ENCODE assay signal across 11 cellular contexts in genomic region chr3:58011580-58011979, GRCh38. TPM values are rescaled to one million over a fixed set of nuclear protein-coding genes. Genes with fewer than 3 reads are reported as not detected.
A peak's percentile ranks its signal among the peaks of the same experiment; 100 is the strongest.
DNase-seq lines count a peak whose midpoint lies in the region; ATAC-seq and TF ChIP-seq lines count a peak whose summit lies in the region.
"Had no signal": no experiment of that assay in that cellular context is flagged by ENCODE, and none has a peak within 500 bp of the region (broad histone marks: within the 10 kb centered on the region; RNA-seq: fewer than 3 reads in every experiment).

No MANE protein-coding gene starts in this region.

- peaks cover 81% of the 10 kb centered on the region for H3K79me2 ChIP-seq in DND-41 (ENCODE audit: insufficient read depth, low read length)
- peaks cover 83% of the 10 kb centered on the region for H3K79me2 ChIP-seq in smooth muscle cell (ENCODE audit: low read depth)

- H4K20me1 ChIP-seq in DND-41 (ENCODE audit: insufficient read depth, low read length), result peaks cover 42% of the 10 kb centered on the region; the same call in 1 of the 2 replicates
- H4K20me1 ChIP-seq in smooth muscle cell (ENCODE audit: low read depth), result peaks cover 81% of the 10 kb centered on the region

- ATAC-seq in DND-41 (ENCODE audit: insufficient read depth, low read depth) (no peak), HG02840 (IDR thresholded peaks at IDR 0.05; ENCODE audit: low FRiP score, unreplicated experiment) (no peak), HG02973 (IDR thresholded peaks at IDR 0.05; ENCODE audit: unreplicated experiment) (no peak), HG02610 (IDR thresholded peaks at IDR 0.05; ENCODE audit: unreplicated experiment) (no peak)

- peaks cover 57% of the 10 kb centered on the region for H3K4me1 ChIP-seq in DND-41 (ENCODE audit: insufficient read depth, low read length)
- peaks cover 8 to 40% of the 10 kb centered on the region in 2 donors for H3K4me1 ChIP-seq in ascending aorta
- H3K4me1 ChIP-seq in iPS-15b (ENCODE audit: control insufficient read depth, insufficient read depth, low read length), result peaks cover 34% of the 10 kb centered on the region
- H3K4me1 ChIP-seq in smooth muscle cell (ENCODE audit: low read depth), result peaks cover 10% of the 10 kb centered on the region

- H2AFZ ChIP-seq in DND-41 (ENCODE audit: low read depth, low read length) (no peak overlapping the region), smooth muscle cell (ENCODE audit: low read depth) (no peak overlapping the region)

- H3K27me3 ChIP-seq in DND-41 (ENCODE audit: insufficient read depth, low read length, poor library complexity) (no peaks in the 10 kb centered on the region), ascending aorta (no peaks in the 10 kb centered on the region), iPS-15b (ENCODE audit: control insufficient read depth, insufficient read depth, low read length) (no peaks in the 10 kb centered on the region), smooth muscle cell (ENCODE audit: low read depth) (no peaks in the 10 kb centered on the region)

- WGBS in smooth muscle cell (ENCODE audit: low lambda C conversion rate), result 94% methylated on average over 3 of the region's 3 CpGs

- DNase-seq in DND-41, result no peak
- DNase-seq in ascending aorta (ENCODE audit: low spot score in 2 of 2), result no peak
- no peak for DNase-seq in smooth muscle cell (lab: John Stamatoyannopoulos, UW; ENCODE audit: unreplicated experiment)
- DNase-seq in GM03348 (ENCODE audit: low spot score), result no peak
- DNase-seq: NCI-H187, T-helper 1 cell had no signal

- TF ChIP-seq CTCF in DND-41 (IDR thresholded peaks at IDR 0.05; ENCODE audit: borderline replicate concordance, extremely low read depth, low read length, poor library complexity, severe bottlenecking) (no peak), ascending aorta (IDR thresholded peaks at IDR 0.05) (no peak), smooth muscle cell (IDR thresholded peaks at IDR 0.05; ENCODE audit: borderline replicate concordance, insufficient read depth, poor library complexity, severe bottlenecking) (no peak)

- peaks cover 26% of the 10 kb centered on the region for H3F3A ChIP-seq in smooth muscle cell (ENCODE audit: low read depth)

- H3K9ac ChIP-seq in DND-41 (ENCODE audit: low read depth, low read length), result no peak overlapping the region
- H3K9ac ChIP-seq in iPS-15b (ENCODE audit: low read depth, low read length), result no peak overlapping the region
- peak overlapping the region; percentile 28 for H3K9ac ChIP-seq in smooth muscle cell (ENCODE audit: low read depth)

- H3K4me2 ChIP-seq in DND-41 (ENCODE audit: insufficient read depth, low read length) (peak overlapping the region; percentile 85), smooth muscle cell (peak overlapping the region; percentile 88)

- intact Hi-C loops in ascending aorta (cut with DNase I), result loop anchor here (5.0 kb wide), 1 partner anchor 41 kb away; no protein-coding TSS in a partner anchor

- H3K4me3 ChIP-seq in DND-41 (ENCODE audit: low read depth in 1 of 2, low read length in 2 of 2) (peak overlapping the region in 1 of 2 experiments; percentile 25; a peak in 1 of 4 replicates), ascending aorta (peak overlapping the region in 1 of 2 donors; percentile 85), iPS-15b (ENCODE audit: low read depth, low read length) (peak overlapping the region; percentile 100), smooth muscle cell (peak overlapping the region; percentile 80)

- H3K27ac ChIP-seq in DND-41 (ENCODE audit: low read length) (peak overlapping the region; percentile 64), ascending aorta (peak overlapping the region; percentile 80 to 87), smooth muscle cell (ENCODE audit: low read depth) (peak overlapping the region; percentile 62)
- H3K27ac ChIP-seq: neutrophil had no signal

- H3K9me3 ChIP-seq in DND-41 (ENCODE audit: insufficient read depth, low read length, severe bottlenecking) (no peaks in the 10 kb centered on the region), ascending aorta (no peaks in the 10 kb centered on the region), iPS-15b (ENCODE audit: control insufficient read depth, insufficient read depth, low read length) (no peaks in the 10 kb centered on the region), smooth muscle cell (replicated peaks; ENCODE audit: low read depth) (no peaks in the 10 kb centered on the region)
- H3K9me3 ChIP-seq: neutrophil had no signal

- peaks cover 18% of the 10 kb centered on the region; the same call in 1 of the 2 replicates for H3K36me3 ChIP-seq in DND-41 (ENCODE audit: insufficient read depth, low read length)
- H3K36me3 ChIP-seq in ascending aorta, result no peaks in the 10 kb centered on the region
- H3K36me3 ChIP-seq in iPS-15b (ENCODE audit: control insufficient read depth, insufficient read depth, low read length), result peaks cover 7% of the 10 kb centered on the region
- no peaks in the 10 kb centered on the region for H3K36me3 ChIP-seq in smooth muscle cell (ENCODE audit: low read depth)
- H3K36me3 ChIP-seq: neutrophil had no signal

RNA-seq across cellular contexts. Expression of gene FLNB, which starts 3.4 kb away (rescaled TPM):
- 144 TPM for total RNA-seq in ascending aorta
- total RNA-seq in smooth muscle cell, result 106 and 145 TPM in 2 replicates
- 52.7 and 85.9 TPM in 2 replicates for polyA plus RNA-seq in smooth muscle cell
